18 cellular contexts compared by ENCODE assay signal in genomic region chr2:17326717-17327116, GRCh38.
DNase-seq lines count a peak whose midpoint lies in the region; ATAC-seq and TF ChIP-seq lines count a peak whose summit lies in the region.
"Had no signal": no experiment of that assay in that cellular context is flagged by ENCODE, and none has a peak within 500 bp of the region (broad histone marks: within the 10 kb centered on the region; RNA-seq: fewer than 3 reads in every experiment).

No MANE protein-coding gene starts in this region.

- H3K4me3 Mint-ChIP-seq in activated CD4-positive, alpha-beta T cell treated with anti-CD3 and anti-CD28 coated beads, Interleukin-2, amount 10 ng/mL, durations not matched to agents 7 days and 5 days: no peak overlapping the region
- H3K4me3 Mint-ChIP-seq: CD4-positive, CD25-positive, alpha-beta regulatory T cell; CD8-positive, alpha-beta memory T cell had no signal

- H3K4me3 ChIP-seq in gastrocnemius medialis: no peak overlapping the region
- H3K4me3 ChIP-seq: GM23248, HAP-1 had no signal

- H3K9me3 ChIP-seq in gastrocnemius medialis: no peaks in the 10 kb centered on the region
- H3K9me3 ChIP-seq: BE2C, HAP-1 had no signal

- POLR2A ChIA-PET in activated CD4-positive, alpha-beta T cell treated with anti-CD3 and anti-CD28 coated beads, Interleukin-2, amount 10 ng/mL, durations not matched to agents 7 days and 5 days (lab: Charles Lee): no interaction called here

- intact Hi-C loops in gastrocnemius medialis (cut with DNase I; ENCODE audit: low total_unique reads): no loop called here

- H3K27me3 ChIP-seq in gastrocnemius medialis: no peaks in the 10 kb centered on the region
- H3K27me3 ChIP-seq: BE2C had no signal

- no peak overlapping the region for H3K27ac ChIP-seq in gastrocnemius medialis
- H3K27ac ChIP-seq: GM23248 had no signal

- H3K27me3 Mint-ChIP-seq in activated CD4-positive, alpha-beta T cell treated with anti-CD3 and anti-CD28 coated beads, Interleukin-2, amount 10 ng/mL, durations not matched to agents 7 days and 5 days: no peaks in the 10 kb centered on the region
- H3K27me3 Mint-ChIP-seq: CD8-positive, alpha-beta memory T cell had no signal

- H3K36me3 ChIP-seq in gastrocnemius medialis: no peaks in the 10 kb centered on the region
- H3K36me3 ChIP-seq: BE2C, HAP-1 had no signal

- no peak overlapping the region for H3K27ac Mint-ChIP-seq in activated CD4-positive, alpha-beta T cell treated with anti-CD3 and anti-CD28 coated beads, Interleukin-2, amount 10 ng/mL, durations not matched to agents 7 days and 5 days
- H3K27ac Mint-ChIP-seq: CD4-positive, CD25-positive, alpha-beta regulatory T cell; CD8-positive, alpha-beta memory T cell had no signal

- H3K4me1 ChIP-seq in gastrocnemius medialis: no peaks in the 10 kb centered on the region
- H3K4me1 ChIP-seq: BE2C, HAP-1 had no signal

- no peak for TF ChIP-seq CTCF in gastrocnemius medialis (IDR thresholded peaks at IDR 0.05 in 4 of 5, conservative IDR thresholded peaks at IDR 0.05 in 1 of 5)

- DNase-seq in NCI-H82 (lab: John Stamatoyannopoulos, UW) (peak; percentile 37), NCI-H82 treated with DMSO at 0.1 percent for 48 hours (lab: John Stamatoyannopoulos, UW; ENCODE audit: unreplicated experiment) (no peak), NCI-H446 (lab: John Stamatoyannopoulos, UW) (peak; percentile 57 to 87), cerebellar cortex (ENCODE audit: low spot score) (peak; percentile 45), cerebellar nuclear complex (lab: John Stamatoyannopoulos, UW) (no peak), gastrocnemius medialis (no peak)
- no peak for DNase-seq in activated CD4-positive, alpha-beta T cell treated with anti-CD3 and anti-CD28 coated beads, Interleukin-2, amount 10 ng/mL, durations not matched to agents 7 days and 5 days
- DNase-seq: ACHN; BE2C; CD4-positive, CD25-positive, alpha-beta regulatory T cell; CD8-positive, alpha-beta memory T cell; COR-L47; DMS 273 treated with DMSO at 0.1 percent for 48 hours; DMS53; DND-41; EL; GM23248 had no signal

- no peak for ATAC-seq in gastrocnemius medialis

- CTCF ChIA-PET in activated CD4-positive, alpha-beta T cell treated with anti-CD3 and anti-CD28 coated beads, Interleukin-2, amount 10 ng/mL, durations not matched to agents 7 days and 5 days (lab: Charles Lee): no interaction called here

- no peaks in the 10 kb centered on the region for H3K9me3 Mint-ChIP-seq in activated CD4-positive, alpha-beta T cell treated with anti-CD3 and anti-CD28 coated beads, Interleukin-2, amount 10 ng/mL, durations not matched to agents 7 days and 5 days

- H3K36me3 Mint-ChIP-seq in activated CD4-positive, alpha-beta T cell treated with anti-CD3 and anti-CD28 coated beads, Interleukin-2, amount 10 ng/mL, durations not matched to agents 7 days and 5 days (ENCODE audit: low read depth): no peaks in the 10 kb centered on the region
- H3K36me3 Mint-ChIP-seq: CD4-positive, CD25-positive, alpha-beta regulatory T cell; CD8-positive, alpha-beta memory T cell had no signal

- no peaks in the 10 kb centered on the region for H3K4me1 Mint-ChIP-seq in activated CD4-positive, alpha-beta T cell treated with anti-CD3 and anti-CD28 coated beads, Interleukin-2, amount 10 ng/mL, durations not matched to agents 7 days and 5 days
- H3K4me1 Mint-ChIP-seq: CD4-positive, CD25-positive, alpha-beta regulatory T cell; CD8-positive, alpha-beta memory T cell had no signal

- no peak for TF ChIP-seq POLR2A in gastrocnemius medialis (IDR thresholded peaks at IDR 0.05)

- in situ Hi-C loops in gastrocnemius medialis (cut with MboI; ENCODE audit: low sequenced_read_pairs in 4 of 4): no loop called here

Comparison
In these comparisons a context has a peak if more than half of its experiments do, and no peak if none do; other contexts are left out.
1. DNase-seq: peak in NCI-H82 (single experiment), NCI-H446 (2 of 2) and cerebellar cortex (single experiment); none in NCI-H82 treated with DMSO at 0.1 percent for 48 hours (single experiment), activated CD4-positive, alpha-beta T cell treated with anti-CD3 and anti-CD28 coated beads, Interleukin-2, amount 10 ng/mL, durations not matched to agents 7 days and 5 days (single experiment), cerebellar nuclear complex (0 of 2) and gastrocnemius medialis (0 of 2).